Comparison of ENCODE assay signal across 25 cellular contexts in the genomic region with DNA sequence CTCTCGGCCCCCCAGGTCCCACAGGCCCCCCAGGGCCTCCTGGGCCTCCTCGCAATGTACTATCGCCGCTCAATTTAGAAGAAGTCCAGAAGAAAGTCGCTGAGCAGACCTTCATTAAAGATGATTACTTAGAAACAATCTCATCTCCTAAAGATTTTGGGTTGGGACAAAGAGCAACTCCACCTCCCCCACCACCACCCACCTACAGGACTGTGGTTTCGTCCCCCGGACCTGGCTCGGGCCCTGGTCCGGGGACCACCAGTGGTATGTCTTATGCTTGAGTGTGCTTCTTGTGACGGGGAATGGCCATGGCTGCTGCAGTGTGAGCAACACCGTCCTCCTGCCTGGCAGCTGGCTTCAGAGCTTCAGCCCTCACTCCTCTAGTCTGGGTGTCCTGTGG.
"Had no signal": no experiment of that assay in that cellular context is flagged by ENCODE, and none has a peak within 500 bp of the region (broad histone marks: within the 10 kb centered on the region; RNA-seq: fewer than 3 reads in every experiment).

No MANE protein-coding gene starts in this region.

- H3K27me3 ChIP-seq: heart left ventricle, pancreas, sigmoid colon, spleen, stomach, testis, thyroid gland, transverse colon, upper lobe of right lung had no signal

- ATAC-seq: heart left ventricle; naive thymus-derived CD8-positive, alpha-beta T cell; pancreas; right cardiac atrium; stimulated activated naive B cell treated with anti-CD40 and anti-IgM and Interleukin-4, amounts not matched to agents 10 μg/mL and 1 μg/mL and 100 μg/mL, for 72 hours; stimulated activated naive CD8-positive, alpha-beta T cell treated with anti-CD3 and anti-CD28 coated beads, Interleukin-15, Interleukin-2, amounts not matched to agents 100 U/mL and 50 U/mL, for 24 hours; upper lobe of right lung had no signal

- H3K27ac ChIP-seq: heart left ventricle, left ventricle myocardium inferior, pancreas, prostate gland, sigmoid colon, spleen, stomach, testis, thyroid gland, transverse colon, upper lobe of right lung had no signal

- H3K9me3 ChIP-seq: heart left ventricle, left ventricle myocardium inferior, pancreas, prostate gland, sigmoid colon, spleen, stomach, testis, thyroid gland, transverse colon, upper lobe of right lung had no signal

- H3K9me3 Mint-ChIP-seq: immature natural killer cell; naive thymus-derived CD8-positive, alpha-beta T cell; nephron; neural crest cell; stimulated activated naive B cell treated with anti-CD40 and anti-IgM and Interleukin-4, amounts not matched to agents 10 μg/mL and 1 μg/mL and 100 μg/mL, for 72 hours had no signal

- H3K4me3 Mint-ChIP-seq: immature natural killer cell; naive thymus-derived CD8-positive, alpha-beta T cell; nephron; neural crest cell; stimulated activated naive B cell treated with anti-CD40 and anti-IgM and Interleukin-4, amounts not matched to agents 10 μg/mL and 1 μg/mL and 100 μg/mL, for 72 hours had no signal

- DNase-seq: heart left ventricle; hypothalamus; immature natural killer cell; islet precursor cell; left ventricle myocardium inferior; naive thymus-derived CD8-positive, alpha-beta T cell; pancreas; posterior cingulate gyrus; retina; right cardiac atrium; sigmoid colon; small intestine; spleen; stimulated activated CD4-positive, alpha-beta T cell treated with anti-CD3 and anti-CD28 coated beads, Interleukin-4, amount 100 ng/mL, for 24 hours; stimulated activated naive B cell treated with anti-CD40 and anti-IgM and Interleukin-4, amounts not matched to agents 10 μg/mL and 1 μg/mL and 100 μg/mL, for 72 hours; stimulated activated naive CD8-positive, alpha-beta T cell treated with anti-CD3 and anti-CD28 coated beads, Interleukin-15, Interleukin-2, amounts not matched to agents 100 U/mL and 50 U/mL, for 24 hours; stomach; testis; thyroid gland; transverse colon; upper lobe of right lung had no signal

- H3K36me3 ChIP-seq: left ventricle myocardium inferior, pancreas, prostate gland, sigmoid colon, spleen, thyroid gland, transverse colon, upper lobe of right lung had no signal

- H3K4me1 Mint-ChIP-seq: immature natural killer cell; naive thymus-derived CD8-positive, alpha-beta T cell; neural crest cell; stimulated activated naive B cell treated with anti-CD40 and anti-IgM and Interleukin-4, amounts not matched to agents 10 μg/mL and 1 μg/mL and 100 μg/mL, for 72 hours had no signal

- H3K36me3 Mint-ChIP-seq: immature natural killer cell; naive thymus-derived CD8-positive, alpha-beta T cell; stimulated activated naive B cell treated with anti-CD40 and anti-IgM and Interleukin-4, amounts not matched to agents 10 μg/mL and 1 μg/mL and 100 μg/mL, for 72 hours had no signal

- H3K4me1 ChIP-seq: pancreas, prostate gland, spleen, stomach, testis, thyroid gland, transverse colon, upper lobe of right lung had no signal

- H3K27ac Mint-ChIP-seq: immature natural killer cell; naive thymus-derived CD8-positive, alpha-beta T cell; stimulated activated naive B cell treated with anti-CD40 and anti-IgM and Interleukin-4, amounts not matched to agents 10 μg/mL and 1 μg/mL and 100 μg/mL, for 72 hours had no signal

- H3K4me3 ChIP-seq: heart left ventricle, left ventricle myocardium inferior, lung, pancreas, prostate gland, sigmoid colon, spleen, stomach, testis, thyroid gland, transverse colon, upper lobe of right lung had no signal
